8 cellular contexts compared by ENCODE assay signal in the genomic region with DNA sequence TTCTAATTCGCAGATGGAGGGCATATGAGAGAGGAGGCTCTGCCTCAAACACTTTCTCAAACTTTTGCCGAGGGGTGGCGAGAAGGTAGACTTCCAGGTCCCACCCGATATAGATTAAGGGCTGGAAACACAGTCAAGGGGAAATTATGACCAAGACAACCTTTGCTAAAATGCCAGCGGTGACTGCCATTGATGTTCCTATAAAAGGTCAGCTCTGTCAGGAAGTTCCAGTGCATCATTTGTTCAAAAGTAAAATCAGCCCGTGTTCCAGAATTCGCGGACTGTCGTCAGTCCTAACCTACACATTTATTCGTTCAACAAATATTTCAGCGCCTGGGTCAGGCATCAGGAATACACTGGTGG. TPM values are rescaled to one million over a fixed set of nuclear protein-coding genes. Genes with fewer than 3 reads are reported as not detected.
DNase-seq lines count a peak whose midpoint lies in the region; ATAC-seq, FAIRE-seq and TF ChIP-seq lines count a peak whose summit lies in the region.

No MANE protein-coding gene starts in this region.

- intact Hi-C loops in adrenal gland (cut with DNase I) (no loop called here), kidney (cut with DNase I) (no loop called here)

- H3K9me3 ChIP-seq in adrenal gland (replicated peaks in 1 of 3) (no peaks in the 10 kb centered on the region), kidney (ENCODE audit: control insufficient read depth in 1 of 2, low read length in 2 of 2) (no peaks in the 10 kb centered on the region), thymus (ENCODE audit: control insufficient read depth) (no peaks in the 10 kb centered on the region)

- WGBS in adrenal gland, 4 donors: 1 to 6% (median 3%) methylated on average over 11 of the region's 11 CpGs
- WGBS in thymus: 1% methylated on average over 11 of the region's 11 CpGs

- FAIRE-seq in kidney (lab: Jason Lieb, UNC): no peak

- no peaks in the 10 kb centered on the region for H3K36me3 ChIP-seq in adrenal gland (replicated peaks in 1 of 2)
- no peaks in the 10 kb centered on the region for H3K36me3 ChIP-seq in kidney (ENCODE audit: control insufficient read depth in 1 of 2, insufficient read depth in 2 of 2, low read length in 2 of 2)
- no peaks in the 10 kb centered on the region for H3K36me3 ChIP-seq in thymus (ENCODE audit: control insufficient read depth, insufficient read depth)

- H3K4me3 ChIP-seq in AG10803 (ENCODE audit: low read length) (peak overlapping the region; percentile 94), adrenal gland (peak overlapping the region; percentile 25 to 98 (median 65)), kidney (ENCODE audit: low read length in 2 of 2) (peak overlapping the region; percentile 84 to 86), thymus (ENCODE audit: low read length) (peak overlapping the region; percentile 89)

- TF ChIP-seq POLR2A in adrenal gland (IDR thresholded peaks at IDR 0.05): no peak

- H3K9ac ChIP-seq in kidney (ENCODE audit: low read length in 2 of 2): peak overlapping the region; percentile 86 to 95

- H3K4me1 ChIP-seq in adrenal gland (replicated peaks in 1 of 2): peaks cover 16 to 38% of the 10 kb centered on the region in 2 donors
- H3K4me1 ChIP-seq in kidney (ENCODE audit: control insufficient read depth in 1 of 2, insufficient read depth in 1 of 2, low read depth in 1 of 2, low read length in 2 of 2): peaks cover 16 to 19% of the 10 kb centered on the region in 2 donors
- peaks cover 19% of the 10 kb centered on the region for H3K4me1 ChIP-seq in thymus (ENCODE audit: control insufficient read depth, insufficient read depth, low read length)

- TF ChIP-seq CTCF in AG10803 (conservative IDR thresholded peaks at IDR 0.05; ENCODE audit: low read length) (no peak), adrenal gland (IDR thresholded peaks at IDR 0.05) (no peak), kidney (IDR thresholded peaks at IDR 0.05; ENCODE audit: borderline replicate concordance, extremely low read depth, insufficient read depth) (no peak)

- H3K27ac ChIP-seq in adrenal gland (peak overlapping the region; percentile 55 to 100 (median 92)), kidney (ENCODE audit: low read depth in 2 of 2, low read length in 2 of 2) (peak overlapping the region; percentile 95 to 98), thymus (ENCODE audit: low read depth) (no peak overlapping the region)

- ATAC-seq in HG03175 (IDR thresholded peaks at IDR 0.05; ENCODE audit: unreplicated experiment) (peak; percentile 0), HG03442 (IDR thresholded peaks at IDR 0.05; ENCODE audit: unreplicated experiment) (no peak), left lobe of liver (no peak)

- H3K27me3 ChIP-seq in adrenal gland (no peaks in the 10 kb centered on the region), thymus (ENCODE audit: control insufficient read depth, insufficient read depth) (no peaks in the 10 kb centered on the region)

- DNase-seq in AG10803 (ENCODE audit: low read depth) (no peak), adrenal gland (peak in 1 of 7 donors; percentile 16), kidney (no peak), left lobe of liver (ENCODE audit: low spot score) (no peak), GDM1 (lab: John Stamatoyannopoulos, UW) (no peak)

RNA-seq across cellular contexts. Expression of gene PAPOLA, which starts 0.8 kb away (rescaled TPM):
- 100 to 1,000 TPM in 7 of 8 donors, 10 to 100 TPM in 1; 71.3 to 175 (median 156) TPM for total RNA-seq in adrenal gland
- 100 to 1,000 TPM in 1 of 3 donors, 10 to 100 TPM in 2; 63.3 to 190 (median 90.7) TPM for polyA plus RNA-seq in adrenal gland
- total RNA-seq in kidney: 160 TPM
- 70.8 TPM for polyA plus RNA-seq in kidney (ENCODE audit: insufficient read depth, low read depth, low replicate concordance)
- 108 TPM for polyA plus RNA-seq in thymus
- 62.7 TPM for total RNA-seq in left lobe of liver
